ENCODE assay signal across 23 cellular contexts in genomic region chr13:23984541-23984940, GRCh38.
DNase-seq lines count a peak whose midpoint lies in the region; ATAC-seq and TF ChIP-seq lines count a peak whose summit lies in the region.
"Had no signal": no experiment of that assay in that cellular context is flagged by ENCODE, and none has a peak within 500 bp of the region (broad histone marks: within the 10 kb centered on the region; RNA-seq: fewer than 3 reads in every experiment).

No MANE protein-coding gene starts in this region.

- TF ChIP-seq POLR2A in body of pancreas (IDR thresholded peaks at IDR 0.05), result no peak
- TF ChIP-seq POLR2A in thyroid gland (IDR thresholded peaks at IDR 0.05), result no peak

- H3K27me3 ChIP-seq in body of pancreas, result no peaks in the 10 kb centered on the region
- H3K27me3 ChIP-seq in thyroid gland, result no peaks in the 10 kb centered on the region
- H3K27me3 ChIP-seq: ascending aorta, hepatocyte had no signal

- intact Hi-C loops in body of pancreas (cut with DNase I) (no loop called here), left colon (cut with DNase I, micrococcal nuclease) (no loop called here), thyroid gland (cut with DNase I) (no loop called here)

- peak; percentile 63 for ATAC-seq in body of pancreas
- peak; percentile 31 for ATAC-seq in left colon
- no peak for ATAC-seq in GM21423 (IDR thresholded peaks at IDR 0.05; ENCODE audit: unreplicated experiment)
- ATAC-seq: activated T-cell treated with anti-CD3 and anti-CD28 coated beads, Interleukin-2, amount 50 U/mL, for 4 hours; HCT116; natural killer cell treated with Interleukin-12 subunit alpha and Interleukin-12 subunit beta and Interleukin-15 and Interleukin-18, amount 100 ng/mL, for 72 hours; psoas muscle had no signal

- DNase-seq in NCI-H2107 treated with DMSO at 0.1 percent for 48 hours (lab: John Stamatoyannopoulos, UW; ENCODE audit: unreplicated experiment) (peak; percentile 3), NCI-H2107 (lab: John Stamatoyannopoulos, UW) (no peak), body of pancreas (peak; percentile 57 to 81 (median 78)), left colon (no peak), thyroid gland (peak; percentile 88 to 89), NCI-H446 treated with DMSO at 0.1 percent for 48 hours (lab: John Stamatoyannopoulos, UW) (no peak), T-helper 9 cell (no peak)
- DNase-seq: activated CD4-positive, alpha-beta memory T cell treated with anti-CD3 and anti-CD28 coated beads, Interleukin-2, amount 10 ng/mL, durations not matched to agents 7 days and 5 days; activated naive CD4-positive, alpha-beta T cell treated with anti-CD3 and anti-CD28 coated beads, Interleukin-2, amount 10 ng/mL, durations not matched to agents 7 days and 5 days; activated T-cell treated with anti-CD3 and anti-CD28 coated beads, Interleukin-2, amount 50 U/mL, for 4 hours; BE2C; cortex of kidney; GF-D8; NCI-H2081; psoas muscle; SHP77 treated with DMSO at 0.1 percent for 48 hours; stimulated activated CD4-positive, alpha-beta T cell treated with anti-CD3 and anti-CD28 coated beads, Interleukin-4, amount 100 ng/mL, for 24 hours had no signal

- H3K27ac ChIP-seq in body of pancreas (peak overlapping the region; percentile 35 to 64 (median 50)), thyroid gland (peak overlapping the region in 2 of 3 donors; percentile 17 to 68)
- H3K27ac ChIP-seq: ascending aorta, hepatocyte, psoas muscle had no signal

- H3K36me3 ChIP-seq in body of pancreas (replicated peaks in 1 of 2; ENCODE audit: insufficient read depth in 1 of 2, low read depth in 2 of 2), result no peaks in the 10 kb centered on the region
- no peaks in the 10 kb centered on the region for H3K36me3 ChIP-seq in thyroid gland
- H3K36me3 ChIP-seq: ascending aorta, BE2C had no signal

- 18 to 23% methylated on average over 6 of the region's 6 CpGs for WGBS in body of pancreas, 2 donors
- WGBS in thyroid gland, 2 donors, result 21 to 24% methylated on average over 6 of the region's 6 CpGs

- H3K4me1 ChIP-seq in body of pancreas (peaks cover 39% of the 10 kb centered on the region), thyroid gland (peaks cover 4 to 13% of the 10 kb centered on the region in 2 donors)
- H3K4me1 ChIP-seq: ascending aorta, BE2C had no signal

- H3K9me3 ChIP-seq in body of pancreas, result no peaks in the 10 kb centered on the region
- H3K9me3 ChIP-seq in thyroid gland, result no peaks in the 10 kb centered on the region
- H3K9me3 ChIP-seq: ascending aorta, BE2C, psoas muscle had no signal

- no peak for TF ChIP-seq CTCF in body of pancreas (IDR thresholded peaks at IDR 0.05)
- TF ChIP-seq CTCF in thyroid gland (IDR thresholded peaks at IDR 0.05), result peak in 1 of 6 experiments; percentile 12

- no peak overlapping the region for H3K4me3 ChIP-seq in body of pancreas
- H3K4me3 ChIP-seq in thyroid gland (replicated peaks in 1 of 3), result no peak overlapping the region
- H3K4me3 ChIP-seq: ascending aorta, hepatocyte, psoas muscle, skin epidermis had no signal

Comparison
In these comparisons a context has a peak if more than half of its experiments do, and no peak if none do; other contexts are left out.
1. DNase-seq: peak in NCI-H2107 treated with DMSO at 0.1 percent for 48 hours (single experiment), body of pancreas (4 of 4) and thyroid gland (2 of 2); none in NCI-H2107 (single experiment), left colon (0 of 2), NCI-H446 treated with DMSO at 0.1 percent for 48 hours (single experiment) and T-helper 9 cell (single experiment).